8 cellular contexts compared by ENCODE assay signal in the genomic region with DNA sequence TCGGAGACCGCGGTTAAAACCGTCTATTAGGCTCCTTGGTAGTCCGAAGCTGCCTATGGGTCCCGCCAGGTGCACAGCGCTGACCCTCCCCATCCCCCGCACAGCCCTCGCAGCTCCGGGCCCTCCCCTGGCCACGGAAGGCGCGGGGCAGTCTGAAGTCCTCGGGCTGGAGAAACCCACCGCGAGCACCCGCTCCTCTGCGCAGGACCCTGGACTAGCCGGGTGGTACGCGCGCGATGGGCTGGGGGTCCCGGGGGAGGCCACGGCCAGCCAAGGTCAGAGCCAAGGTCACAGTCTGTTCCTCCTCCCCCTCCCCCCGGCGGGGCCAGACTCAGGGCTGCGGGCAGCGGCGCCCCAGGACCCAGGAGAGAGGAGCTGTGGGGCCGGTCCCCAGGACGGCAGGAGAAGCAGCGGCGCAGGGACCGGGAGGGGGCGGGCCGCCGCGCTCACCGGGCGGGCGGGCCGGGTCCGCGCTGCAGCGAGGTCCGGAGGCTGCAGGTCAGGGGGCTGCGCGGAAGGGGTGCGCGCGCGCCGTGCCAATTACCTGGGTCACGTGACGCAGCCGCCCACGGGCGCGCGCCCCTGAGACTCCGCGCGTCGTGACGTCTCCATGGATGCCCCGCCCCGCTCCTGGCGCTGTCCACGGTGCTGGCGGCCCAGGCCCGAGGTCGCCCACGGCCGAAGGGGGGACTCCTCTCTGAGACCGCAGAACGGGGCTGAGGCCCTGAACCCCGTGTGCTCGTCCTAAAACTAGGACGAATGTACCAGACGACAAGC. TPM values are rescaled to one million over a fixed set of nuclear protein-coding genes. Genes with fewer than 3 reads are reported as not detected.
A peak's percentile ranks its signal among the peaks of the same experiment; 100 is the strongest.
DNase-seq lines count a peak whose midpoint lies in the region; ATAC-seq and TF ChIP-seq lines count a peak whose summit lies in the region.

A gene (minus strand): TSS at position 535 of the 777 bp plus-strand sequence. CDS start 3,731 bp downstream, outside the sequence.

- TF ChIP-seq CTCF in OCI-LY7 (conservative IDR thresholded peaks at IDR 0.05; ENCODE audit: low read length) (no peak), psoas muscle (IDR thresholded peaks at IDR 0.05) (no peak)

- H3K4me1 ChIP-seq in BLaER1 (peaks cover 8% of the 10 kb centered on the region), OCI-LY7 (ENCODE audit: insufficient read depth, low read length, poor library complexity, severe bottlenecking) (no peaks in the 10 kb centered on the region), psoas muscle (no peaks in the 10 kb centered on the region)

- peak within 1 kb of the TSS; percentile 53; the same call in 1 of the 2 replicates for H3K9ac ChIP-seq in BLaER1

- BruUV-seq in OCI-LY7 (replicated peaks; lab: Mats Ljungman, UMichigan), result no TSS peak

- H3K4me3 ChIP-seq in BLaER1 (peak within 1 kb of the TSS; percentile 69), OCI-LY7 (ENCODE audit: low read depth, low read length, poor library complexity, severe bottlenecking) (peak within 1 kb of the TSS; percentile 52), psoas muscle (peak within 1 kb of the TSS; percentile 64)

- H3K27ac ChIP-seq in BLaER1 (0 out of 2 replicates have a peak within 1 kb of the TSS, but pooled peaks have one; percentile 13), OCI-LY7 (ENCODE audit: low read depth, low read length, poor library complexity, severe bottlenecking) (no peak within 1 kb of the TSS), psoas muscle (no peak within 1 kb of the TSS)

- H3K36me3 ChIP-seq in BLaER1 (no peaks in the 10 kb centered on the region), OCI-LY7 (ENCODE audit: insufficient read depth, low read length) (no peaks in the 10 kb centered on the region), psoas muscle (ENCODE audit: insufficient read depth in 1 of 2, low read depth in 1 of 2) (no peaks in the 10 kb centered on the region)

- intact Hi-C loops in OCI-LY7 (cut with micrococcal nuclease; ENCODE audit: unreplicated experiment) (no loop called here), left cardiac atrium (cut with DNase I) (loop anchor here in 1 of 2 donors (10.0 kb wide), 1 partner anchor 157 kb away; no protein-coding TSS in a partner anchor), psoas muscle (cut with DNase I) (no loop called here)

- CTCF ChIA-PET in OCI-LY7 (lab: Charles Lee; ENCODE audit: unreplicated experiment), result no interaction called here

- 0 to 1% (median 1%) methylated on average over 56 to 81 of the region's 81 CpGs for WGBS in psoas muscle, 3 donors

- H3K9me3 ChIP-seq in BLaER1, result no peaks in the 10 kb centered on the region
- H3K9me3 ChIP-seq in OCI-LY7 (ENCODE audit: low read length), result no peaks in the 10 kb centered on the region
- H3K9me3 ChIP-seq in psoas muscle, result no peaks in the 10 kb centered on the region

- no peaks in the 10 kb centered on the region for H3K27me3 ChIP-seq in BLaER1
- H3K27me3 ChIP-seq in psoas muscle (ENCODE audit: insufficient read depth in 3 of 3, low read length in 2 of 3), result peaks cover 3 to 51% (median 7%) of the 10 kb centered on the region in 3 donors

- peak within 1 kb of the TSS; percentile 89 for H3K4me2 ChIP-seq in BLaER1
- H3K4me2 ChIP-seq in OCI-LY7 (ENCODE audit: low read length), result peak within 1 kb of the TSS; percentile 41; the same call in 1 of the 2 replicates

- peak; percentile 39 for DNase-seq in OCI-LY7 (ENCODE audit: low spot score)
- peak; percentile 2 for DNase-seq in amniotic stem cell (lab: John Stamatoyannopoulos, UW)
- peak; percentile 63 for DNase-seq in left cardiac atrium
- peak in 1 of 2 donors; percentile 42 for DNase-seq in psoas muscle

- POLR2A ChIA-PET in OCI-LY7 (lab: Charles Lee), result no interaction called here

- H4K20me1 ChIP-seq in BLaER1, result peaks cover 9% of the 10 kb centered on the region; the same call in 1 of the 2 replicates
- H4K20me1 ChIP-seq in OCI-LY7 (ENCODE audit: insufficient read depth, low read length), result no peaks in the 10 kb centered on the region

- peak; percentile 55 for ATAC-seq in GM18868 (IDR thresholded peaks at IDR 0.05; ENCODE audit: unreplicated experiment)
- peak; percentile 56 for ATAC-seq in HG03460 (IDR thresholded peaks at IDR 0.05; ENCODE audit: unreplicated experiment)
- peak; percentile 90 to 93 for ATAC-seq in left cardiac atrium
- peak; percentile 48 to 71 (median 62) for ATAC-seq in psoas muscle
- no peak for ATAC-seq in HG03378 (IDR thresholded peaks at IDR 0.05; ENCODE audit: unreplicated experiment)

- no peak within 1 kb of the TSS for H2AFZ ChIP-seq in OCI-LY7 (ENCODE audit: low read length)

- no peaks in the 10 kb centered on the region for H3K9me2 ChIP-seq in OCI-LY7 (ENCODE audit: insufficient read depth, low read length)

- H3K79me2 ChIP-seq in OCI-LY7 (ENCODE audit: insufficient read depth, low read depth, low read length), result no peaks in the 10 kb centered on the region

RNA-seq across cellular contexts. Expression of the gene that starts here (rescaled TPM):
- total RNA-seq in OCI-LY7 (2014; rRNA removed; shearing (Covaris generic)), result not detected in 2 replicates
- 0.23 and 0.24 TPM in 2 replicates for total RNA-seq in OCI-LY7 (2022)
- total RNA-seq in left cardiac atrium, result 1 to 10 TPM; 3.4 to 4.2 TPM
- under 1 TPM in 2 of 4 donors, not detected in 2; 0.17 to 0.32 TPM for total RNA-seq in psoas muscle
- under 1 TPM in 2 of 3 donors, not detected in 1; 0.01 TPM for polyA plus RNA-seq in psoas muscle

Comparison
In these comparisons a context has a peak if more than half of its experiments do, and no peak if none do; other contexts are left out.
1. Peak in DNase-seq, H3K4me3 ChIP-seq and H3K4me2 ChIP-seq in OCI-LY7; RNA of the gene not detected or under 1 TPM.
2. Peak in ATAC-seq and H3K4me3 ChIP-seq in psoas muscle; RNA of the gene not detected or under 1 TPM.